10 cellular contexts compared by ENCODE assay signal in the genomic region with DNA sequence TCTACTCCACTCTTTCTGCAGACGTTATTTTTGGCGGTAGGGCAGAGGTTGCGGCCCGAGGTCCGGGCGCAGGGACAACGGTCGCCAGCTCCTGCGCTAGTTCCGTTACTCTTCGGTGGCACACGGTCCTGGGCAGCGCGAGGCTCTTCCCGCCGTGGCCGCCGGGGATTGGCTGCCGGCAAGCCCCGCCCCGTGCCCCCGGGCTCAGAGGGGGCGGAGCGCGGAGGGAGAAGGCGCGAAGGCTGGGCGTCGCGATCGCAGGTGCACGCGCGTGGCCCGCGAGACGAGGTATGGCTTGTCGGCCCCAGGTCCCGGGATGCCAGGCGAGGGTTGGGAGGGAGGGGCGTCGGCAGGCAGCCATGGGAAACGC. TPM values are rescaled to one million over a fixed set of nuclear protein-coding genes. Genes with fewer than 3 reads are reported as not detected.
A peak's percentile ranks its signal among the peaks of the same experiment; 100 is the strongest.
DNase-seq lines count a peak whose midpoint lies in the region; ATAC-seq and TF ChIP-seq lines count a peak whose summit lies in the region.
"Had no signal": no experiment of that assay in that cellular context is flagged by ENCODE, and none has a peak within 500 bp of the region (broad histone marks: within the 10 kb centered on the region; RNA-seq: fewer than 3 reads in every experiment).

No MANE protein-coding gene starts in this region.

- no peak for DNase-seq in Right ventricle myocardium inferior (ENCODE audit: missing footprints)
- no peak for DNase-seq in cardiac septum (ENCODE audit: low spot score)
- no peak for DNase-seq in endothelial cell (ENCODE audit: low spot score)
- DNase-seq in naive B cell: no peak
- DNase-seq in vagina (ENCODE audit: extremely low spot score in 2 of 2): no peak
- DNase-seq in EL: no peak
- DNase-seq: amniotic stem cell had no signal

- no peak for TF ChIP-seq CTCF in endothelial cell (IDR thresholded peaks at IDR 0.05; ENCODE audit: unreplicated experiment)
- TF ChIP-seq CTCF in vagina (IDR thresholded peaks at IDR 0.05): no peak

- H3K27ac ChIP-seq in vagina: no peak overlapping the region

- H3K27me3 Mint-ChIP-seq in endothelial cell (ENCODE audit: unreplicated experiment): peaks cover 7% of the 10 kb centered on the region
- H3K27me3 Mint-ChIP-seq in naive B cell: peaks cover 34 to 65% (median 48%) of the 10 kb centered on the region in 3 donors

- no peak overlapping the region for H3K27ac Mint-ChIP-seq in endothelial cell (ENCODE audit: unreplicated experiment)
- H3K27ac Mint-ChIP-seq in naive B cell: peak overlapping the region in 1 of 6 donors; percentile 62

- peaks cover 15% of the 10 kb centered on the region for H3K27me3 ChIP-seq in vagina

- no peak for TF ChIP-seq POLR2A in vagina (IDR thresholded peaks at IDR 0.05)

- H3K36me3 ChIP-seq in vagina: no peaks in the 10 kb centered on the region

- ATAC-seq in Right ventricle myocardium inferior: peak; percentile 35
- peak in 1 of 2 donors; percentile 23 for ATAC-seq in naive B cell (ENCODE audit: low read depth in 2 of 2)
- no peak for ATAC-seq in HG02981 (IDR thresholded peaks at IDR 0.05; ENCODE audit: unreplicated experiment)
- ATAC-seq in GM19351 (IDR thresholded peaks at IDR 0.05; ENCODE audit: unreplicated experiment): no peak

- no peaks in the 10 kb centered on the region for H3K9me3 Mint-ChIP-seq in endothelial cell (ENCODE audit: unreplicated experiment)
- peaks cover 0 to 16% (median 6%) of the 10 kb centered on the region in 7 donors for H3K9me3 Mint-ChIP-seq in naive B cell

- peaks cover 50% of the 10 kb centered on the region for H3K4me1 Mint-ChIP-seq in endothelial cell (ENCODE audit: unreplicated experiment)
- peaks cover 4 to 10% (median 8%) of the 10 kb centered on the region in 3 donors for H3K4me1 Mint-ChIP-seq in naive B cell

- H3K4me3 ChIP-seq in vagina: peak overlapping the region; percentile 40 to 59

- peaks cover 33% of the 10 kb centered on the region for H3K36me3 Mint-ChIP-seq in endothelial cell (ENCODE audit: low read depth, unreplicated experiment)
- peaks cover 0 to 9% of the 10 kb centered on the region in 2 donors for H3K36me3 Mint-ChIP-seq in naive B cell

- peak overlapping the region; percentile 83 for H3K4me3 Mint-ChIP-seq in endothelial cell (ENCODE audit: unreplicated experiment)
- peak overlapping the region in 7 of 8 donors; percentile 37 to 87 (median 71) for H3K4me3 Mint-ChIP-seq in naive B cell

- intact Hi-C loops in Right ventricle myocardium inferior (cut with DNase I) (loop anchor here (1.0 kb wide), 1 partner anchor 22 kb away; no protein-coding TSS in a partner anchor), cardiac septum (cut with DNase I) (loop anchor here (1.0 kb wide), 1 partner anchor 18 kb away; no protein-coding TSS in a partner anchor), vagina (cut with DNase I) (loop anchor here (5.0 kb wide), 1 partner anchor 1940 kb away; no protein-coding TSS in a partner anchor)

- H3K9me3 ChIP-seq in vagina: no peaks in the 10 kb centered on the region

- H3K4me1 ChIP-seq in vagina: peaks cover 16% of the 10 kb centered on the region

RNA-seq across cellular contexts. Expression of a gene that starts 0.5 kb away (rescaled TPM):
- total RNA-seq in Right ventricle myocardium inferior (11.3 TPM), cardiac septum (16.8 TPM), endothelial cell (ENCODE audit: unreplicated experiment) (79.3 TPM), vagina (23.8 TPM)
- polyA plus RNA-seq in naive B cell (ENCODE audit: low read depth in 6 of 6): not detected

RNA-seq across cellular contexts. Expression of a gene that starts 0.7 kb away (rescaled TPM):
- total RNA-seq in Right ventricle myocardium inferior (2.2 TPM), cardiac septum (5.0 TPM), endothelial cell (ENCODE audit: unreplicated experiment) (27.8 TPM), vagina (4.9 TPM)
- not detected for polyA plus RNA-seq in naive B cell (ENCODE audit: low read depth in 6 of 6)
- total RNA-seq: mononuclear cell had no signal

RNA-seq across cellular contexts. Expression of a gene that starts 55.7 kb away (rescaled TPM):
- 53.2 TPM for total RNA-seq in Right ventricle myocardium inferior
- 65.5 TPM for total RNA-seq in cardiac septum
- 73.9 TPM for total RNA-seq in endothelial cell (ENCODE audit: unreplicated experiment)
- polyA plus RNA-seq in naive B cell (ENCODE audit: low read depth in 6 of 6): 10 to 100 TPM in 4 of 6 donors, 1 to 10 TPM in 2; 7.3 to 13.6 (median 10.8) TPM
- 17.9 TPM for total RNA-seq in vagina
